ENCODE assay signal across 1 cellular context in genomic region chr5:28390341-28390740, GRCh38.
TF ChIP-seq lines count a peak whose summit lies in the region.

No MANE protein-coding gene starts in this region.

TF ChIP-seq in GM23338, 12 proteins besides CTCF, POLR2A, EP300 and RAD21 (continued from another document):
- TF ChIP-seq NANOG (IDR thresholded peaks at IDR 0.05; ENCODE audit: borderline replicate concordance) (no peak), EZH2 (IDR thresholded peaks at IDR 0.05; ENCODE audit: low read depth, unreplicated experiment) (no peak)
- TF ChIP-seq, protein P1, sequence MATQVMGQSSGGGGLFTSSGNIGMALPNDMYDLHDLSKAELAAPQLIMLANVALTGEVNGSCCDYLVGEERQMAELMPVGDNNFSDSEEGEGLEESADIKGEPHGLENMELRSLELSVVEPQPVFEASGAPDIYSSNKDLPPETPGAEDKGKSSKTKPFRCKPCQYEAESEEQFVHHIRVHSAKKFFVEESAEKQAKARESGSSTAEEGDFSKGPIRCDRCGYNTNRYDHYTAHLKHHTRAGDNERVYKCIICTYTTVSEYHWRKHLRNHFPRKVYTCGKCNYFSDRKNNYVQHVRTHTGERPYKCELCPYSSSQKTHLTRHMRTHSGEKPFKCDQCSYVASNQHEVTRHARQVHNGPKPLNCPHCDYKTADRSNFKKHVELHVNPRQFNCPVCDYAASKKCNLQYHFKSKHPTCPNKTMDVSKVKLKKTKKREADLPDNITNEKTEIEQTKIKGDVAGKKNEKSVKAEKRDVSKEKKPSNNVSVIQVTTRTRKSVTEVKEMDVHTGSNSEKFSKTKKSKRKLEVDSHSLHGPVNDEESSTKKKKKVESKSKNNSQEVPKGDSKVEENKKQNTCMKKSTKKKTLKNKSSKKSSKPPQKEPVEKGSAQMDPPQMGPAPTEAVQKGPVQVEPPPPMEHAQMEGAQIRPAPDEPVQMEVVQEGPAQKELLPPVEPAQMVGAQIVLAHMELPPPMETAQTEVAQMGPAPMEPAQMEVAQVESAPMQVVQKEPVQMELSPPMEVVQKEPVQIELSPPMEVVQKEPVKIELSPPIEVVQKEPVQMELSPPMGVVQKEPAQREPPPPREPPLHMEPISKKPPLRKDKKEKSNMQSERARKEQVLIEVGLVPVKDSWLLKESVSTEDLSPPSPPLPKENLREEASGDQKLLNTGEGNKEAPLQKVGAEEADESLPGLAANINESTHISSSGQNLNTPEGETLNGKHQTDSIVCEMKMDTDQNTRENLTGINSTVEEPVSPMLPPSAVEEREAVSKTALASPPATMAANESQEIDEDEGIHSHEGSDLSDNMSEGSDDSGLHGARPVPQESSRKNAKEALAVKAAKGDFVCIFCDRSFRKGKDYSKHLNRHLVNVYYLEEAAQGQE (IDR thresholded peaks at IDR 0.05; ENCODE audit: unreplicated experiment): no peak
